8 cellular contexts compared by ENCODE assay signal in the genomic region with DNA sequence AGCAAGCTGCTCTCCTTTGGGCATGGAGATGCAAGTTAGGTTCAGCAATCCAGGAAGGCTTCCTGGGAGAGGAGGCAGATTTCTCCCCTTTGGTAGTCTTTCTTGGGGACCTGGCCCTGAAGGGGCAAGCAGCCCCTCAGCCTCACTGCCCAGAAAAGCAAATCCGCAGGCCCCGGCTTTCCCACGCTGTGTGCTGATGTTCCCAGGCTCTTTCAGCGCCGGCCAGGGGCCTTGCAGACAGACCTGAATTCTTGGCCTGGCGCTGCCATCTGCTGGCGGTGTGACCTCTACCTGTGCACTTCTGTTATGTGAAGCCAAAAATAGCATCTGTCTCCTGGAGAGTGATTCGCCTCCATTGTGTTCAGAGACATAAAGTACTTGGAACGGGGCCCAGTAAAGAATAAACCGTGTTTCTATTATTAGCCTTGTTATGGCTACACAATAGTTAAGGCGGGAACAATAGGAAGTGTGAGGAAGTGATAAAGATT.
DNase-seq lines count a peak whose midpoint lies in the region; ATAC-seq and TF ChIP-seq lines count a peak whose summit lies in the region.

No MANE protein-coding gene starts in this region.

- TF ChIP-seq RAD21 in SK-N-SH (IDR thresholded peaks at IDR 0.05; ENCODE audit: low read length): peak; percentile 92

- H3K4me3 ChIP-seq in SK-N-SH (ENCODE audit: low read depth in 2 of 2, low read length in 1 of 2): no peak overlapping the region
- H3K4me3 ChIP-seq in esophagus squamous epithelium: no peak overlapping the region
- no peak overlapping the region for H3K4me3 ChIP-seq in CD8-positive, alpha-beta T cell (ENCODE audit: low read depth, low read length)

- no peak for DNase-seq in GM10266 (ENCODE audit: extremely low spot score)
- peak; percentile 94 for DNase-seq in NCI-H1105 (lab: John Stamatoyannopoulos, UW)
- peak; percentile 85 for DNase-seq in SK-N-SH
- DNase-seq in esophagus squamous epithelium (lab: John Stamatoyannopoulos, UW): no peak
- DNase-seq in CD8-positive, alpha-beta T cell: no peak
- no peak for DNase-seq in mesenteric fat pad (ENCODE audit: low spot score)

- ATAC-seq in CD8-positive, alpha-beta T cell: no peak
- no peak for ATAC-seq in GM18502 (IDR thresholded peaks at IDR 0.05; ENCODE audit: poor library complexity, unreplicated experiment)

- no peaks in the 10 kb centered on the region for H3K36me3 ChIP-seq in SK-N-SH (replicated peaks in 1 of 2; ENCODE audit: control insufficient read depth in 1 of 2, insufficient read depth in 2 of 2, low read length in 1 of 2)
- no peaks in the 10 kb centered on the region for H3K36me3 ChIP-seq in esophagus squamous epithelium
- H3K36me3 ChIP-seq in CD8-positive, alpha-beta T cell (ENCODE audit: insufficient read depth, low read length): no peaks in the 10 kb centered on the region

- peaks cover 0 to 5% of the 10 kb centered on the region in 2 experiments; a peak in 2 of 4 replicates for H3K4me1 ChIP-seq in SK-N-SH (ENCODE audit: control insufficient read depth in 1 of 2, insufficient read depth in 2 of 2, low read depth in 1 of 2, low read length in 1 of 2)
- H3K4me1 ChIP-seq in esophagus squamous epithelium: peaks cover 0 to 18% (median 12%) of the 10 kb centered on the region in 3 donors
- H3K4me1 ChIP-seq in CD8-positive, alpha-beta T cell (ENCODE audit: insufficient read depth, low read length): no peaks in the 10 kb centered on the region

- H4K20me1 ChIP-seq in SK-N-SH (ENCODE audit: insufficient read depth): no peaks in the 10 kb centered on the region

- no peak for TF ChIP-seq EP300 in SK-N-SH (IDR thresholded peaks at IDR 0.05; ENCODE audit: borderline replicate concordance in 1 of 2, low read depth in 1 of 2, low read length in 1 of 2)

- POLR2A ChIA-PET in SK-N-SH (lab: Yijun Ruan, JAX): no interaction called here
- POLR2A ChIA-PET in CD8-positive, alpha-beta T cell (lab: Charles Lee): no interaction called here

- no peaks in the 10 kb centered on the region for H3F3A ChIP-seq in SK-N-SH (replicated peaks; ENCODE audit: insufficient read depth)

- no peaks in the 10 kb centered on the region for H3K36me3 Mint-ChIP-seq in nephron (ENCODE audit: low read depth)
- no peaks in the 10 kb centered on the region for H3K36me3 Mint-ChIP-seq in CD8-positive, alpha-beta T cell

- H3K27ac ChIP-seq in SK-N-SH (ENCODE audit: low read depth in 2 of 2, low read length in 1 of 2) (no peak overlapping the region), esophagus squamous epithelium (peak overlapping the region in 2 of 4 donors; percentile 76 to 77)
- no peak overlapping the region for H3K27ac ChIP-seq in CD8-positive, alpha-beta T cell (ENCODE audit: low read depth, low read length)

- no peak overlapping the region for H3K9ac ChIP-seq in SK-N-SH

- TF ChIP-seq POLR2A in esophagus squamous epithelium (IDR thresholded peaks at IDR 0.05): no peak

- H3K27me3 Mint-ChIP-seq in nephron (ENCODE audit: low read depth): peaks cover 5% of the 10 kb centered on the region
- peaks cover 17% of the 10 kb centered on the region for H3K27me3 Mint-ChIP-seq in CD8-positive, alpha-beta T cell (ENCODE audit: low read depth)

- no peaks in the 10 kb centered on the region for H3K79me2 ChIP-seq in SK-N-SH (ENCODE audit: insufficient read depth)

- no peak overlapping the region for H3K4me3 Mint-ChIP-seq in nephron
- H3K4me3 Mint-ChIP-seq in CD8-positive, alpha-beta T cell: no peak overlapping the region

- CTCF ChIA-PET in SK-N-SH (lab: Yijun Ruan, JAX): interaction anchor here (0.6 to 6.2 kb wide), 32 partner anchors 10 to 389 kb away, joined by 3 to 133 read pairs (median 4); partner anchors contain the start of gene ALPL
- CTCF ChIA-PET in CD8-positive, alpha-beta T cell (lab: Charles Lee): no interaction called here

- H3K27me3 ChIP-seq in SK-N-SH (ENCODE audit: insufficient read depth): no peaks in the 10 kb centered on the region
- peaks cover 0 to 45% (median 0%) of the 10 kb centered on the region in 4 donors for H3K27me3 ChIP-seq in esophagus squamous epithelium
- H3K27me3 ChIP-seq in CD8-positive, alpha-beta T cell (ENCODE audit: insufficient read depth, low read length): no peaks in the 10 kb centered on the region

- peak; percentile 43 for TF ChIP-seq CTCF in GM10266 (IDR thresholded peaks at IDR 0.05; ENCODE audit: control insufficient read depth, insufficient read depth, low read depth, missing control alignments)
- peak; percentile 78 for TF ChIP-seq CTCF in SK-N-SH (IDR thresholded peaks at IDR 0.05)
- TF ChIP-seq CTCF in esophagus squamous epithelium (IDR thresholded peaks at IDR 0.05): peak in 5 of 6 experiments; percentile 32 to 59 (median 45)
- TF ChIP-seq CTCF in nephron (IDR thresholded peaks at IDR 0.05; ENCODE audit: unreplicated experiment in 3 of 3): peak; percentile 58 to 66 (median 61)
- no peak for TF ChIP-seq CTCF in CD8-positive, alpha-beta T cell (IDR thresholded peaks at IDR 0.05)

- H3K4me1 Mint-ChIP-seq in nephron: peaks cover 9% of the 10 kb centered on the region
- H3K4me1 Mint-ChIP-seq in CD8-positive, alpha-beta T cell (ENCODE audit: low read depth): no peaks in the 10 kb centered on the region

- H3K9me3 Mint-ChIP-seq in nephron: no peaks in the 10 kb centered on the region
- no peaks in the 10 kb centered on the region for H3K9me3 Mint-ChIP-seq in CD8-positive, alpha-beta T cell

- intact Hi-C loops in esophagus squamous epithelium (cut with DNase I): no loop called here
- intact Hi-C loops in CD8-positive, alpha-beta T cell (cut with DNase I, micrococcal nuclease): no loop called here

- no peaks in the 10 kb centered on the region for H3K9me3 ChIP-seq in SK-N-SH
- H3K9me3 ChIP-seq in esophagus squamous epithelium: peaks cover 0 to 3% (median 0%) of the 10 kb centered on the region in 3 donors
- H3K9me3 ChIP-seq in CD8-positive, alpha-beta T cell (ENCODE audit: low read length): no peaks in the 10 kb centered on the region

- H3K9me2 ChIP-seq in SK-N-SH: no peaks in the 10 kb centered on the region

- 25% methylated on average over 8 of the region's 11 CpGs for WGBS in SK-N-SH (ENCODE audit: low lambda C conversion rate)
- WGBS in esophagus squamous epithelium, 2 donors: 0 to 13% methylated on average over 3 to 11 of the region's 11 CpGs

- peak overlapping the region in 2 of 3 experiments; percentile 40 to 54 for H3K27ac Mint-ChIP-seq in nephron
- H3K27ac Mint-ChIP-seq in CD8-positive, alpha-beta T cell: no peak overlapping the region

- no peak overlapping the region for H2AFZ ChIP-seq in SK-N-SH (ENCODE audit: low read depth)

- no peak overlapping the region for H3K4me2 ChIP-seq in SK-N-SH

TF ChIP-seq in SK-N-SH, 30 proteins besides CTCF, POLR2A, EP300 and RAD21:
- TF ChIP-seq RFX5 (IDR thresholded peaks at IDR 0.05; ENCODE audit: low read length) (no peak), ZBTB33 (IDR thresholded peaks at IDR 0.05; ENCODE audit: borderline replicate concordance, low read depth) (no peak), TCF12 (IDR thresholded peaks at IDR 0.05) (no peak), RXRA (IDR thresholded peaks at IDR 0.05; ENCODE audit: borderline replicate concordance, low read depth) (no peak), YY1 (IDR thresholded peaks at IDR 0.05; ENCODE audit: low read depth) (no peak), NFIC (IDR thresholded peaks at IDR 0.05; ENCODE audit: borderline replicate concordance) (no peak), RCOR1 (IDR thresholded peaks at IDR 0.05; ENCODE audit: low read length) (0 out of 2 replicates have a peak, but pooled peaks have one; percentile 12), SIN3A (IDR thresholded peaks at IDR 0.05; ENCODE audit: borderline replicate concordance, low read depth, low read length) (no peak), SMC3 (IDR thresholded peaks at IDR 0.05; ENCODE audit: low read depth, low read length) (peak; percentile 91), FOXJ3 (CRISPR knock-in tag; IDR thresholded peaks at IDR 0.05) (no peak), MEF2A (IDR thresholded peaks at IDR 0.05; ENCODE audit: borderline replicate concordance, low read depth) (peak; percentile 68; the same call in 1 of the 2 replicates)
- TF ChIP-seq, protein P1, sequence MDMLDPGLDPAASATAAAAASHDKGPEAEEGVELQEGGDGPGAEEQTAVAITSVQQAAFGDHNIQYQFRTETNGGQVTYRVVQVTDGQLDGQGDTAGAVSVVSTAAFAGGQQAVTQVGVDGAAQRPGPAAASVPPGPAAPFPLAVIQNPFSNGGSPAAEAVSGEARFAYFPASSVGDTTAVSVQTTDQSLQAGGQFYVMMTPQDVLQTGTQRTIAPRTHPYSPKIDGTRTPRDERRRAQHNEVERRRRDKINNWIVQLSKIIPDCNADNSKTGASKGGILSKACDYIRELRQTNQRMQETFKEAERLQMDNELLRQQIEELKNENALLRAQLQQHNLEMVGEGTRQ (IDR thresholded peaks at IDR 0.05; ENCODE audit: borderline replicate concordance, low read depth, low read length): no peak
- TF ChIP-seq, protein P2, sequence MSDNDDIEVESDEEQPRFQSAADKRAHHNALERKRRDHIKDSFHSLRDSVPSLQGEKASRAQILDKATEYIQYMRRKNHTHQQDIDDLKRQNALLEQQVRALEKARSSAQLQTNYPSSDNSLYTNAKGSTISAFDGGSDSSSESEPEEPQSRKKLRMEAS (IDR thresholded peaks at IDR 0.05; ENCODE audit: low read depth): no peak

Comparison
In these comparisons a context has a peak if more than half of its experiments do, and no peak if none do; other contexts are left out.
1. DNase-seq: peak in NCI-H1105 (single experiment) and SK-N-SH (single experiment); none in GM10266 (single experiment), esophagus squamous epithelium (single experiment), CD8-positive, alpha-beta T cell (0 of 7) and mesenteric fat pad (single experiment).